Comparison of ENCODE assay signal across 16 cellular contexts in genomic region chr20:1881240-1881835, GRCh38. TPM values are rescaled to one million over a fixed set of nuclear protein-coding genes. Genes with fewer than 3 reads are reported as not detected.
DNase-seq lines count a peak whose midpoint lies in the region; ATAC-seq and TF ChIP-seq lines count a peak whose summit lies in the region.
"Had no signal": no experiment of that assay in that cellular context is flagged by ENCODE, and none has a peak within 500 bp of the region (broad histone marks: within the 10 kb centered on the region; RNA-seq: fewer than 3 reads in every experiment).

No MANE protein-coding gene starts in this region.

- H3K4me3 ChIP-seq in gastrocnemius medialis: no peak overlapping the region
- H3K4me3 ChIP-seq: colonic mucosa, SJCRH30 had no signal

- H3K4me1 Mint-ChIP-seq in dendritic cell treated with granulocyte-macrophage colony-stimulating factor and Interleukin-4, amounts not matched to agents 40 ng/mL and 50 ng/mL, for 4 days (ENCODE audit: low read depth): peaks cover 55% of the 10 kb centered on the region
- H3K4me1 Mint-ChIP-seq in endothelial cell (ENCODE audit: unreplicated experiment): peaks cover 42% of the 10 kb centered on the region

- H3K9me3 Mint-ChIP-seq in dendritic cell treated with granulocyte-macrophage colony-stimulating factor and Interleukin-4, amounts not matched to agents 40 ng/mL and 50 ng/mL, for 4 days: no peaks in the 10 kb centered on the region
- H3K9me3 Mint-ChIP-seq in endothelial cell (ENCODE audit: unreplicated experiment): no peaks in the 10 kb centered on the region
- H3K9me3 Mint-ChIP-seq: activated CD4-positive, alpha-beta T cell treated with anti-CD3 and anti-CD28 coated beads, Interleukin-2, amount 10 ng/mL, durations not matched to agents 24 days and 14 days; stimulated activated naive CD8-positive, alpha-beta T cell treated with anti-CD3 and anti-CD28 coated beads, Interleukin-15, amount 100 ng/mL, for 72 hours had no signal

- no peaks in the 10 kb centered on the region for H3K36me3 ChIP-seq in gastrocnemius medialis
- H3K36me3 ChIP-seq: colonic mucosa, SJCRH30 had no signal

- intact Hi-C loops in dendritic cell treated with granulocyte-macrophage colony-stimulating factor and Interleukin-4, amounts not matched to agents 40 ng/mL and 50 ng/mL, for 4 days (cut with micrococcal nuclease): loop anchor here (5.0 kb wide), 1 partner anchor 79 kb away; no protein-coding TSS in a partner anchor
- intact Hi-C loops in left colon (cut with DNase I, micrococcal nuclease): no loop called here
- intact Hi-C loops in gastrocnemius medialis (cut with DNase I; ENCODE audit: low total_unique reads): loop anchor here (1.0 kb wide), 1 partner anchor 78 kb away; no protein-coding TSS in a partner anchor

- no peak overlapping the region for H3K27ac ChIP-seq in gastrocnemius medialis
- H3K27ac ChIP-seq: colonic mucosa, SJCRH30 had no signal

- in situ Hi-C loops in gastrocnemius medialis (cut with MboI; ENCODE audit: low sequenced_read_pairs in 4 of 4): no loop called here

- peaks cover 71% of the 10 kb centered on the region for H3K27me3 Mint-ChIP-seq in dendritic cell treated with granulocyte-macrophage colony-stimulating factor and Interleukin-4, amounts not matched to agents 40 ng/mL and 50 ng/mL, for 4 days
- peaks cover 13% of the 10 kb centered on the region for H3K27me3 Mint-ChIP-seq in endothelial cell (ENCODE audit: unreplicated experiment)

- H3K9me3 ChIP-seq in gastrocnemius medialis: no peaks in the 10 kb centered on the region
- H3K9me3 ChIP-seq: colonic mucosa, SJCRH30 had no signal

- H3K4me1 ChIP-seq in gastrocnemius medialis: peaks cover 10 to 18% of the 10 kb centered on the region in 2 donors
- H3K4me1 ChIP-seq: colonic mucosa, SJCRH30 had no signal

- H3K27ac Mint-ChIP-seq in dendritic cell treated with granulocyte-macrophage colony-stimulating factor and Interleukin-4, amounts not matched to agents 40 ng/mL and 50 ng/mL, for 4 days: peak overlapping the region; percentile 20
- no peak overlapping the region for H3K27ac Mint-ChIP-seq in endothelial cell (ENCODE audit: unreplicated experiment)
- H3K27ac Mint-ChIP-seq: activated CD4-positive, alpha-beta T cell treated with anti-CD3 and anti-CD28 coated beads, Interleukin-2, amount 10 ng/mL, durations not matched to agents 24 days and 14 days had no signal

- no peak for TF ChIP-seq POLR2A in gastrocnemius medialis (IDR thresholded peaks at IDR 0.05)

- TF ChIP-seq CTCF in gastrocnemius medialis (IDR thresholded peaks at IDR 0.05 in 4 of 5, conservative IDR thresholded peaks at IDR 0.05 in 1 of 5) (no peak), endothelial cell (IDR thresholded peaks at IDR 0.05; ENCODE audit: unreplicated experiment) (no peak)

- H3K4me3 Mint-ChIP-seq in dendritic cell treated with granulocyte-macrophage colony-stimulating factor and Interleukin-4, amounts not matched to agents 40 ng/mL and 50 ng/mL, for 4 days: no peak overlapping the region
- no peak overlapping the region for H3K4me3 Mint-ChIP-seq in endothelial cell (ENCODE audit: unreplicated experiment)
- H3K4me3 Mint-ChIP-seq: activated CD4-positive, alpha-beta T cell treated with anti-CD3 and anti-CD28 coated beads, Interleukin-2, amount 10 ng/mL, durations not matched to agents 24 days and 14 days; stimulated activated naive CD8-positive, alpha-beta T cell treated with anti-CD3 and anti-CD28 coated beads, Interleukin-15, amount 100 ng/mL, for 72 hours had no signal

- DNase-seq in NCI-H2196 treated with DMSO at 0.1 percent for 48 hours (lab: John Stamatoyannopoulos, UW; ENCODE audit: unreplicated experiment) (peak; percentile 41), left colon (no peak), gastrocnemius medialis (peak in 1 of 2 donors; percentile 53), NCI-H82 treated with DMSO at 0.1 percent for 48 hours (lab: John Stamatoyannopoulos, UW; ENCODE audit: unreplicated experiment) (no peak), endothelial cell (ENCODE audit: low spot score) (no peak)
- DNase-seq: activated CD4-positive, alpha-beta T cell treated with anti-CD3 and anti-CD28 coated beads, Interleukin-2, amount 10 ng/mL, durations not matched to agents 24 days and 14 days; colonic mucosa; DND-41; GOT3; NCI-H2171; SJCRH30; stimulated activated CD4-positive, alpha-beta T cell treated with anti-CD3 and anti-CD28 coated beads, Interleukin-12 subunit alpha, Interleukin-12 subunit beta, amount 100 ng/mL, for 4 hours; stimulated activated naive CD8-positive, alpha-beta T cell treated with anti-CD3 and anti-CD28 coated beads, Interleukin-15, amount 100 ng/mL, for 72 hours; T-helper 9 cell had no signal

- no peaks in the 10 kb centered on the region for H3K27me3 ChIP-seq in gastrocnemius medialis
- H3K27me3 ChIP-seq: colonic mucosa had no signal

- ATAC-seq in left colon (peak; percentile 26), gastrocnemius medialis (peak; percentile 20 to 84), HG03469 (IDR thresholded peaks at IDR 0.05; ENCODE audit: unreplicated experiment) (no peak)
- ATAC-seq: stimulated activated naive CD8-positive, alpha-beta T cell treated with anti-CD3 and anti-CD28 coated beads, Interleukin-15, amount 100 ng/mL, for 72 hours had no signal

- no peaks in the 10 kb centered on the region for H3K36me3 Mint-ChIP-seq in dendritic cell treated with granulocyte-macrophage colony-stimulating factor and Interleukin-4, amounts not matched to agents 40 ng/mL and 50 ng/mL, for 4 days (ENCODE audit: low read depth)
- no peaks in the 10 kb centered on the region for H3K36me3 Mint-ChIP-seq in endothelial cell (ENCODE audit: low read depth, unreplicated experiment)

RNA-seq across cellular contexts. Expression of gene SIRPA, which starts 13.9 kb away (rescaled TPM):
- 10 to 100 TPM in 1 of 2 donors, 1 to 10 TPM in 1; 7.4 to 13.3 TPM for total RNA-seq in left colon
- 10 to 100 TPM; 14.6 to 62.0 (median 20.6) TPM for total RNA-seq in gastrocnemius medialis
- total RNA-seq in endothelial cell (ENCODE audit: unreplicated experiment): 132 TPM

Comparison
In these comparisons a context has a peak if more than half of its experiments do, and no peak if none do; other contexts are left out.
1. intact Hi-C loops: an anchor here in dendritic cell treated with granulocyte-macrophage colony-stimulating factor and Interleukin-4, amounts not matched to agents 40 ng/mL and 50 ng/mL, for 4 days (5.0 kb wide) and gastrocnemius medialis (1.0 kb wide); none called in left colon.